35 cellular contexts compared by ENCODE assay signal in the genomic region with DNA sequence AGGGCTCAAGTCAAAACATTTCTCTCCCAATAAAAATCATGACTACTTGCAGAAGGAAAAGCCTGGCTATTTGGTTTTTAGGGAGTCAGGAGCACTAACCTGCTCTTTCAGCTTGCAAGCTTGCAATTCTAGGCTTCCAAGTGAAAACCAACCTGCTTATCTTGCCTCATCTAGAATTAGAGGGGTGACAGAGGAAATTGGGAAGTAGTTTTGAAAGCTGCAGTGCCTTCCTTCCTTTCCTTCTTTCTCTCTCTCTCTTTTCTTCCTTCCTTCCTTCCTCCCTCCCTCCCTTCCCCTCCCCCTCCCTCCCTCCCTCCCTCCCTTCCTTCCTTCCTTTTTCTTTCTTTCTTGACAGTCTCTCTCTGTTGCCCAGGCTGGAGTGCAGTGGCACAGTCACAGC.
"Had no signal": no experiment of that assay in that cellular context is flagged by ENCODE, and none has a peak within 500 bp of the region (broad histone marks: within the 10 kb centered on the region; RNA-seq: fewer than 3 reads in every experiment).

No MANE protein-coding gene starts in this region.

- H3K27me3 ChIP-seq: MG63 had no signal

- H3K36me3 ChIP-seq: MG63 had no signal

- H3K4me2 ChIP-seq: KMS-11 had no signal

- H3K9me3 ChIP-seq: MG63 had no signal

- DNase-seq: Karpas-422, Kasumi-1, MG63, MM.1S, MV-4-11, NCI-H1048, NCI-H1092, NCI-H1092 treated with DMSO at 0.1 percent for 48 hours, NCI-H1105, NCI-H1105 treated with DMSO at 0.1 percent for 48 hours, NCI-H1417, NCI-H1417 treated with DMSO at 0.1 percent for 48 hours, NCI-H1436, NCI-H1436 treated with DMSO at 0.1 percent for 48 hours, NCI-H146, NCI-H1694 treated with DMSO at 0.1 percent for 48 hours, NCI-H187, NCI-H187 treated with DMSO at 0.1 percent for 48 hours, NCI-H1930, NCI-H2029, NCI-H2029 treated with DMSO at 0.1 percent for 48 hours, NCI-H2081, NCI-H2081 treated with DMSO at 0.1 percent for 48 hours, NCI-H2107, NCI-H2171, NCI-H2171 treated with DMSO at 0.1 percent for 48 hours, NCI-H2227 treated with DMSO at 0.1 percent for 48 hours, NCI-H226, NCI-H345, NCI-H446, NCI-H446 treated with DMSO at 0.1 percent for 48 hours, NCI-H510A, NCI-H510A treated with DMSO at 0.1 percent for 48 hours, NCI-H524 had no signal

- H3K9ac ChIP-seq: KMS-11 had no signal

- H3K27ac ChIP-seq: KMS-11 had no signal

- H3K4me3 ChIP-seq: MG63 had no signal
